In genomic region chr20:48825551-48825885, GRCh38 we compare ENCODE assay signal across 11 cellular contexts. TPM values are rescaled to one million over a fixed set of nuclear protein-coding genes. Genes with fewer than 3 reads are reported as not detected.
DNase-seq lines count a peak whose midpoint lies in the region; ATAC-seq and TF ChIP-seq lines count a peak whose summit lies in the region.
"Had no signal": no experiment of that assay in that cellular context is flagged by ENCODE, and none has a peak within 500 bp of the region (broad histone marks: within the 10 kb centered on the region; RNA-seq: fewer than 3 reads in every experiment).

No MANE protein-coding gene starts in this region.

- DNase-seq in A673 (ENCODE audit: low spot score) (peak; percentile 45), HFF-Myc (ENCODE audit: extremely low read depth, low read depth) (no peak), caudate nucleus (lab: John Stamatoyannopoulos, UW) (peak in 8 of 61 donors; percentile 25 to 54 (median 44)), naive B cell (no peak), NCI-H524 (lab: John Stamatoyannopoulos, UW) (no peak)
- DNase-seq: activated CD4-positive, alpha-beta T cell treated with anti-CD3 and anti-CD28 coated beads for 4 hours; Calu3; Kasumi-1 had no signal

- H3K4me3 ChIP-seq in A673 (ENCODE audit: low read depth, low read length, poor library complexity, severe bottlenecking) (peak overlapping the region; percentile 95), HFF-Myc (replicated peaks; ENCODE audit: low read depth, low read length) (peak overlapping the region; percentile 60; the same call in 1 of the 2 replicates)

- no TSS peak for BruUV-seq in A673 (replicated peaks; lab: Mats Ljungman, UMichigan)

- no peaks in the 10 kb centered on the region for H3K27me3 ChIP-seq in A673 (replicated peaks; ENCODE audit: insufficient read depth, low read depth, low read length, poor library complexity)

- H3K27ac Mint-ChIP-seq in naive B cell = peak overlapping the region in 5 of 6 donors; percentile 75 to 96 (median 92)

- intact Hi-C loops in A673 (cut with micrococcal nuclease; ENCODE audit: unreplicated experiment) = loop anchor here (5.0 to 10.0 kb wide), 2 partner anchors 143 to 171 kb away; no protein-coding TSS in a partner anchor

- peaks cover 21 to 78% (median 59%) of the 10 kb centered on the region in 3 donors for H3K4me1 Mint-ChIP-seq in naive B cell

- H3K4me3 Mint-ChIP-seq in naive B cell = peak overlapping the region in 7 of 8 donors; percentile 95 to 99 (median 98)

- peaks cover 55% of the 10 kb centered on the region for H3K4me1 ChIP-seq in A673 (ENCODE audit: insufficient read depth, low read length, poor library complexity, severe bottlenecking)

- H3K27ac ChIP-seq in A673 (ENCODE audit: low read depth, low read length, poor library complexity, severe bottlenecking) (peak overlapping the region; percentile 96), caudate nucleus (ENCODE audit: low read depth, low read length) (peak overlapping the region; percentile 85)

- POLR2A ChIA-PET in A673 (lab: Charles Lee; ENCODE audit: low non-redundant PET) = interaction anchor here (0.7 kb wide), 1 partner anchor 25 kb away, joined by 4 read pairs; no protein-coding TSS in a partner anchor

- peaks cover 40% of the 10 kb centered on the region for H3K36me3 ChIP-seq in A673 (ENCODE audit: insufficient read depth, low read length, poor library complexity, severe bottlenecking)

- CTCF ChIA-PET in A673 (lab: Charles Lee) = interaction anchor here (0.6 kb wide), 1 partner anchor 93 kb away, joined by 3 read pairs; no protein-coding TSS in a partner anchor

- TF ChIP-seq CTCF in A673 (conservative IDR thresholded peaks at IDR 0.05; ENCODE audit: low read depth, low read length) (no peak), HFF-Myc (IDR thresholded peaks at IDR 0.05; ENCODE audit: low read depth, low read length, missing control alignments) (no peak)

- no peaks in the 10 kb centered on the region for H3K27me3 Mint-ChIP-seq in naive B cell

- no peak for ATAC-seq in naive B cell (ENCODE audit: low read depth in 2 of 2)
- no peak for ATAC-seq in GM21786 (IDR thresholded peaks at IDR 0.05; ENCODE audit: unreplicated experiment)
- no peak for ATAC-seq in GM21717 (IDR thresholded peaks at IDR 0.05; ENCODE audit: unreplicated experiment)
- no peak for ATAC-seq in GM18498 (IDR thresholded peaks at IDR 0.05; ENCODE audit: unreplicated experiment)

- H3K36me3 Mint-ChIP-seq in naive B cell = no peaks in the 10 kb centered on the region

- H3K9me3 ChIP-seq in A673 (ENCODE audit: low read depth, low read length, poor library complexity, severe bottlenecking) = no peaks in the 10 kb centered on the region

- H3K9me3 Mint-ChIP-seq in naive B cell = no peaks in the 10 kb centered on the region

RNA-seq across cellular contexts. Expression of gene PREX1, which starts 2.3 kb away (rescaled TPM):
- 145 and 174 TPM in 2 replicates for total RNA-seq in A673 (2021)
- 10 to 100 TPM; 13.3 to 37.5 (median 17.1) TPM for polyA plus RNA-seq in naive B cell (ENCODE audit: low read depth in 6 of 6)
